In genomic region chr13:41056194-41056593, GRCh38 we compare ENCODE assay signal across 22 cellular contexts. TPM values are rescaled to one million over a fixed set of nuclear protein-coding genes. Genes with fewer than 3 reads are reported as not detected.
DNase-seq lines count a peak whose midpoint lies in the region; ATAC-seq and TF ChIP-seq lines count a peak whose summit lies in the region.
"Had no signal": no experiment of that assay in that cellular context is flagged by ENCODE, and none has a peak within 500 bp of the region (broad histone marks: within the 10 kb centered on the region; RNA-seq: fewer than 3 reads in every experiment).

No MANE protein-coding gene starts in this region.

- H3K4me2 ChIP-seq in DND-41 (ENCODE audit: insufficient read depth, low read length), result peak overlapping the region; percentile 64
- H3K4me2 ChIP-seq in SU-DHL-6 (ENCODE audit: low read depth, low read length, poor library complexity, severe bottlenecking), result peak overlapping the region; percentile 96

- H3F3A ChIP-seq in SU-DHL-6 (ENCODE audit: insufficient read depth), result peaks cover 26% of the 10 kb centered on the region

- TF ChIP-seq CTCF in DND-41 (IDR thresholded peaks at IDR 0.05; ENCODE audit: borderline replicate concordance, extremely low read depth, low read length, poor library complexity, severe bottlenecking) (no peak), SU-DHL-6 (IDR thresholded peaks at IDR 0.05; ENCODE audit: insufficient read depth, low read length, poor library complexity, severe bottlenecking) (no peak), sigmoid colon (IDR thresholded peaks at IDR 0.05) (no peak), dorsolateral prefrontal cortex (IDR thresholded peaks at IDR 0.05 in 54 of 56, conservative IDR thresholded peaks at IDR 0.05 in 2 of 56; ENCODE audit: low read depth in 1 of 56, partially characterized antibody in 56 of 56) (no peak)

- H3K79me2 ChIP-seq in DND-41 (ENCODE audit: insufficient read depth, low read length) (peaks cover 99% of the 10 kb centered on the region), SU-DHL-6 (ENCODE audit: insufficient read depth, low read length) (peaks cover 99% of the 10 kb centered on the region)

- TF ChIP-seq EP300 in sigmoid colon (IDR thresholded peaks at IDR 0.05), result no peak

- H3K4me3 ChIP-seq in DND-41 (ENCODE audit: low read depth in 1 of 2, low read length in 2 of 2), result no peak overlapping the region
- H3K4me3 ChIP-seq in SU-DHL-6 (ENCODE audit: insufficient read depth, low read length, poor library complexity, severe bottlenecking), result no peak overlapping the region
- H3K4me3 ChIP-seq in sigmoid colon, result no peak overlapping the region
- H3K4me3 ChIP-seq in dorsolateral prefrontal cortex, result no peak overlapping the region
- H3K4me3 ChIP-seq: spleen, testis had no signal

- H2AFZ ChIP-seq in DND-41 (ENCODE audit: low read depth, low read length) (no peak overlapping the region), SU-DHL-6 (ENCODE audit: low read depth, low read length, severe bottlenecking) (no peak overlapping the region)

- intact Hi-C loops in sigmoid colon (cut with DNase I) (loop anchor here (5.0 kb wide), 1 partner anchor 69 kb away; no protein-coding TSS in a partner anchor), dorsolateral prefrontal cortex (cut with DNase I) (loop anchor here (5.0 kb wide), 3 partner anchors 34 to 269 kb away; partner anchors contain the start of gene SLC25A15 (in 1 of the 2))

- peaks cover under 1% of the 10 kb centered on the region for H3K9me3 ChIP-seq in DND-41 (ENCODE audit: insufficient read depth, low read length, severe bottlenecking)
- no peaks in the 10 kb centered on the region for H3K9me3 ChIP-seq in SU-DHL-6 (ENCODE audit: insufficient read depth, low read length)
- no peaks in the 10 kb centered on the region for H3K9me3 ChIP-seq in sigmoid colon
- H3K9me3 ChIP-seq: heart right ventricle, spleen, testis had no signal

- peaks cover 55% of the 10 kb centered on the region for H3K4me1 ChIP-seq in DND-41 (ENCODE audit: insufficient read depth, low read length)
- peaks cover 0 to 81% (median 72%) of the 10 kb centered on the region in 4 donors for H3K4me1 ChIP-seq in sigmoid colon

- H3K36me3 ChIP-seq in DND-41 (ENCODE audit: insufficient read depth, low read length), result peaks cover 13% of the 10 kb centered on the region
- H3K36me3 ChIP-seq in SU-DHL-6 (ENCODE audit: low read length), result 0 out of 2 replicates have a peak, but pooled peaks cover 3% of the 10 kb centered on the region
- no peaks in the 10 kb centered on the region for H3K36me3 ChIP-seq in sigmoid colon
- H3K36me3 ChIP-seq: heart right ventricle, spleen had no signal

- H3K9ac ChIP-seq in DND-41 (ENCODE audit: low read depth, low read length) (no peak overlapping the region), SU-DHL-6 (ENCODE audit: low read length) (0 out of 2 replicates have a peak overlapping the region, but pooled peaks have one; percentile 91)

- H4K20me1 ChIP-seq in DND-41 (ENCODE audit: insufficient read depth, low read length) (peaks cover 13% of the 10 kb centered on the region; the same call in 1 of the 2 replicates), SU-DHL-6 (ENCODE audit: low read depth, low read length) (no peaks in the 10 kb centered on the region)

- H3K9me2 ChIP-seq in SU-DHL-6 (replicated peaks; ENCODE audit: insufficient read depth, low read length), result no peaks in the 10 kb centered on the region

- DNase-seq in CD1c-positive myeloid dendritic cell (ENCODE audit: extremely low spot score) (peak; percentile 11), DND-41 (no peak), sigmoid colon (no peak), dorsolateral prefrontal cortex (no peak), NCI-H1048 (lab: John Stamatoyannopoulos, UW) (no peak)
- DNase-seq: activated effector memory CD4-positive, alpha-beta T cell treated with Interleukin-2 at 50 U/mL for 16 hours; CD8-positive, alpha-beta memory T cell; DMS53; effector CD8-positive, alpha-beta T cell; heart right ventricle; Kasumi-1; left cardiac atrium; mesenchymal stem cell; NCI-H1092 treated with DMSO at 0.1 percent for 48 hours; NCI-H1930; nucleus accumbens; spleen; stimulated activated CD4-positive, alpha-beta T cell treated with anti-CD3 and anti-CD28 coated beads, Interleukin-2, amount 100 ng/mL, for 48 hours; testis had no signal

- H3K27ac ChIP-seq in DND-41 (ENCODE audit: low read length) (peak overlapping the region; percentile 1; the same call in 1 of the 2 replicates), SU-DHL-6 (ENCODE audit: low read depth, low read length) (peak overlapping the region; percentile 95), sigmoid colon (peak overlapping the region in 3 of 4 donors; percentile 13 to 99 (median 97)), dorsolateral prefrontal cortex (peak overlapping the region in 2 of 59 donors; percentile 1 to 19)
- H3K27ac ChIP-seq: testis had no signal

- ATAC-seq in DND-41 (ENCODE audit: insufficient read depth, low read depth) (no peak), GM18873 (IDR thresholded peaks at IDR 0.05; ENCODE audit: low FRiP score, unreplicated experiment) (no peak)
- ATAC-seq: heart right ventricle; left cardiac atrium; stimulated activated effector memory CD8-positive, alpha-beta T cell treated with anti-CD3 and anti-CD28 coated beads, Interleukin-12 subunit alpha, Interleukin-12 subunit beta, amount 100 ng/mL, for 72 hours had no signal

- no peaks in the 10 kb centered on the region for H3K27me3 ChIP-seq in DND-41 (ENCODE audit: insufficient read depth, low read length, poor library complexity)
- no peaks in the 10 kb centered on the region for H3K27me3 ChIP-seq in SU-DHL-6 (ENCODE audit: low read length)
- H3K27me3 ChIP-seq in sigmoid colon, result no peaks in the 10 kb centered on the region
- H3K27me3 ChIP-seq in dorsolateral prefrontal cortex, result no peaks in the 10 kb centered on the region
- H3K27me3 ChIP-seq: heart right ventricle, spleen, testis had no signal

- no peak for TF ChIP-seq POLR2A in sigmoid colon (IDR thresholded peaks at IDR 0.05)

RNA-seq across cellular contexts. Expression of gene WBP4, which starts 5.1 kb away (rescaled TPM):
- 10 to 100 TPM; 11.6 to 25.0 (median 18.4) TPM for total RNA-seq in sigmoid colon
- 1 to 10 TPM; 5.1 to 7.8 (median 7.2) TPM for polyA plus RNA-seq in sigmoid colon
- total RNA-seq in dorsolateral prefrontal cortex, result 10 to 100 TPM; 10.6 to 23.8 (median 17.6) TPM

RNA-seq across cellular contexts. Expression of gene ELF1, which starts 37.1 kb away (rescaled TPM):
- total RNA-seq in sigmoid colon (10 to 100 TPM; 47.4 to 68.5 (median 58.0) TPM), dorsolateral prefrontal cortex (10 to 100 TPM in 119 of 120 experiments, 1 to 10 TPM in 1; 9.7 to 41.8 (median 20.2) TPM)
- 10 to 100 TPM; 31.8 to 45.3 (median 35.1) TPM for polyA plus RNA-seq in sigmoid colon
